In genomic region chr19:50414850-50415660, GRCh38 we compare ENCODE assay signal across 8 cellular contexts. TPM values are rescaled to one million over a fixed set of nuclear protein-coding genes. Genes with fewer than 3 reads are reported as not detected.
A peak's percentile ranks its signal among the peaks of the same experiment; 100 is the strongest.
DNase-seq lines count a peak whose midpoint lies in the region; ATAC-seq and TF ChIP-seq lines count a peak whose summit lies in the region.

No MANE protein-coding gene starts in this region.

- H3K27me3 ChIP-seq in liver (ENCODE audit: control insufficient read depth in 4 of 4, insufficient read depth in 4 of 4, low read length in 3 of 4): peaks cover 0 to 3% (median 0%) of the 10 kb centered on the region in 4 donors

- WGBS in liver: 55% methylated on average over 39 of the region's 39 CpGs

- ATAC-seq in GM19324 (IDR thresholded peaks at IDR 0.05; ENCODE audit: low FRiP score, unreplicated experiment) (peak; percentile 32), GM21515 (IDR thresholded peaks at IDR 0.05; ENCODE audit: unreplicated experiment) (no peak)

- H3K4me3 ChIP-seq in choroid plexus epithelial cell (ENCODE audit: low read depth, low read length) (no peak overlapping the region), liver (ENCODE audit: low read depth in 1 of 3, low read length in 3 of 3) (no peak overlapping the region)

- no peaks in the 10 kb centered on the region for H3K4me1 ChIP-seq in liver (ENCODE audit: control insufficient read depth in 4 of 4, insufficient read depth in 4 of 4, low read length in 3 of 4)

- peak; percentile 92 for DNase-seq in AG20443 (ENCODE audit: low spot score)
- peak; percentile 89 for DNase-seq in activated CD4-positive, alpha-beta T cell treated with anti-CD3 and anti-CD28 coated beads for 48 hours
- DNase-seq in choroid plexus epithelial cell (ENCODE audit: low read depth): peak; percentile 74
- peak; percentile 58 for DNase-seq in stimulated activated CD8-positive, alpha-beta memory T cell treated with anti-CD3 and anti-CD28 coated beads, Interleukin-15, amount 100 ng/mL, for 1 hour (ENCODE audit: low read depth)

- TF ChIP-seq CTCF in LNCAP (IDR thresholded peaks at IDR 0.05) (peak; percentile 75), choroid plexus epithelial cell (conservative IDR thresholded peaks at IDR 0.05; ENCODE audit: low read depth, low read length) (peak; percentile 87), liver (IDR thresholded peaks at IDR 0.05; ENCODE audit: low read depth, low read length, missing input control) (peak; percentile 82)

- no peaks in the 10 kb centered on the region for H3K36me3 ChIP-seq in liver (ENCODE audit: control insufficient read depth in 4 of 4, insufficient read depth in 3 of 4, low read depth in 1 of 4, low read length in 3 of 4)

- H3K9ac ChIP-seq in liver (ENCODE audit: low read depth in 1 of 2, low read length in 2 of 2): no peak overlapping the region

- peak; percentile 63 to 81 for TF ChIP-seq RAD21 in liver (IDR thresholded peaks at IDR 0.05)

- no peaks in the 10 kb centered on the region for H3K9me3 ChIP-seq in liver (ENCODE audit: control insufficient read depth in 4 of 4, low read length in 3 of 4)

- H3K27ac ChIP-seq in liver (ENCODE audit: low read depth in 1 of 2, low read length in 2 of 2): peak overlapping the region in 1 of 2 donors; percentile 20

TF ChIP-seq in liver, 16 proteins besides CTCF, POLR2A, EP300 and RAD21:
- no peak for TF ChIP-seq ATF3 (IDR thresholded peaks at IDR 0.05)
- TF ChIP-seq EGR1 (IDR thresholded peaks at IDR 0.05; ENCODE audit: low read depth in 2 of 2): no peak
- no peak for TF ChIP-seq HNF4G (IDR thresholded peaks at IDR 0.05)
- no peak for TF ChIP-seq FOXA1 (IDR thresholded peaks at IDR 0.05)
- TF ChIP-seq RXRA (IDR thresholded peaks at IDR 0.05): no peak
- no peak for TF ChIP-seq ZBTB33 (IDR thresholded peaks at IDR 0.05)

RNA-seq across cellular contexts. Expression of gene SPIB, which starts 3.7 kb away (rescaled TPM):
- total RNA-seq in liver: 1 to 10 TPM in 1 of 2 donors, under 1 TPM in 1; 0.50 to 5.0 TPM
- under 1 TPM; 0.09 to 0.21 TPM for polyA plus RNA-seq in liver

RNA-seq across cellular contexts. Expression of gene MYBPC2, which starts 17.6 kb away (rescaled TPM):
- total RNA-seq in liver: under 1 TPM in 1 of 2 donors, not detected in 1; under 0.01 TPM
- not detected for polyA plus RNA-seq in liver

RNA-seq across cellular contexts. Expression of gene POLD1, which starts 30.9 kb away (rescaled TPM):
- 10 to 100 TPM in 1 of 2 donors, 1 to 10 TPM in 1; 7.5 to 57.1 TPM for total RNA-seq in liver
- 1 to 10 TPM; 8.0 to 8.5 TPM for polyA plus RNA-seq in liver

RNA-seq across cellular contexts. Expression of gene NR1H2, which starts 38.8 kb away (rescaled TPM):
- 10 to 100 TPM; 30.8 to 58.1 TPM for total RNA-seq in liver
- 10 to 100 TPM; 30.4 to 36.6 TPM for polyA plus RNA-seq in liver

RNA-seq across cellular contexts. Expression of gene NAPSA, which starts 49.6 kb away (rescaled TPM):
- total RNA-seq in liver: under 1 TPM; 0.28 to 0.59 TPM
- under 1 TPM; 0.50 to 0.74 TPM for polyA plus RNA-seq in liver
